In the genomic region with DNA sequence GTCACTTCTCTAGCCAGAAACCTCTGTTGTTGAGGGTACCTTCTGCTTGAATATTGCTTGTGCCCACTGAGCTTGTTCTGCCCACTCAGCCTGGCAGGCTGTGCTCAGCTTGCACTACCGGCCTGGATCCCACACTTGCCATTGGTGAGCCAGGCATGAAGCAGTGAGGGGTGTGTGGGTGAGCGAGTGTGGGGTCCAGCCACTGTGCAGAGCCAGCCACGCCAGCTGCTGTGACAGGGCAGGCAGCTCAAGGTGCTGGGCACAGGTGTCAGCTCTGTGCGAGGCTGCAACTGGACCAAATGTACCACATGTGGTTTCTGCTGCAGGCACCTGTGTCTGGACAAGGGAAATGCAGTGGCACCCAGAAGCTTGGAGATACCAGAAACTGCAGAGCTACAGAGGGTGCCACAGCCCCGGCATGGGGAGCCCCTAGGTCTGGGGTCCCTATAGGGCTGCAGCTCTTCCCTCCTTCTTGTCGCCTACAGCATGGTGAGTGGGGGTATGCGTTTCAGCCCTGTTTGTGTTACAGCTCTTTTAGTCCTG, we compare ENCODE assay signal across 17 cellular contexts.
A peak's percentile ranks its signal among the peaks of the same experiment; 100 is the strongest.
DNase-seq lines count a peak whose midpoint lies in the region; ATAC-seq and TF ChIP-seq lines count a peak whose summit lies in the region.
"Had no signal": no experiment of that assay in that cellular context is flagged by ENCODE, and none has a peak within 500 bp of the region (broad histone marks: within the 10 kb centered on the region; RNA-seq: fewer than 3 reads in every experiment).

No MANE protein-coding gene starts in this region.

- H3K27me3 Mint-ChIP-seq in stimulated activated naive CD8-positive, alpha-beta T cell treated with anti-CD3 and anti-CD28 coated beads, Interleukin-15, amount 100 ng/mL, for 72 hours: no peaks in the 10 kb centered on the region
- peaks cover 0 to 11% (median 6%) of the 10 kb centered on the region in 5 donors for H3K27me3 Mint-ChIP-seq in naive thymus-derived CD4-positive, alpha-beta T cell
- H3K27me3 Mint-ChIP-seq: CD4-positive, alpha-beta T cell had no signal

- no peaks in the 10 kb centered on the region for H3K36me3 ChIP-seq in naive thymus-derived CD4-positive, alpha-beta T cell (ENCODE audit: control insufficient read depth in 2 of 3, insufficient read depth in 3 of 3, low read length in 3 of 3)
- H3K36me3 ChIP-seq in trophoblast cell (ENCODE audit: control insufficient read depth in 1 of 2, insufficient read depth in 2 of 2, low read length in 2 of 2) (no peaks in the 10 kb centered on the region), upper lobe of right lung (no peaks in the 10 kb centered on the region), stomach (no peaks in the 10 kb centered on the region)

- no peak overlapping the region for H3K14ac ChIP-seq in trophoblast cell (ENCODE audit: low read length)

- intact Hi-C loops in naive thymus-derived CD4-positive, alpha-beta T cell (cut with micrococcal nuclease): no loop called here
- intact Hi-C loops in upper lobe of right lung (cut with DNase I) (no loop called here), stomach (cut with DNase I; ENCODE audit: low total_unique reads) (no loop called here)

- WGBS in trophoblast cell (ENCODE audit: extremely low coverage, insufficient coverage, insufficient read length): no CpG with 5 or more reads among the region's 7 CpGs
- WGBS in stomach, 5 donors: 91 to 98% (median 93%) methylated on average over 5 to 7 of the region's 7 CpGs

- H2BK120ac ChIP-seq in trophoblast cell (ENCODE audit: insufficient read depth, low read length, poor library complexity): no peak overlapping the region

- H2AK5ac ChIP-seq in trophoblast cell (ENCODE audit: low read length): no peak overlapping the region

- H3K27me3 ChIP-seq in naive thymus-derived CD4-positive, alpha-beta T cell (ENCODE audit: control insufficient read depth in 2 of 2, insufficient read depth in 2 of 2, low read length in 2 of 2): no peaks in the 10 kb centered on the region
- H3K27me3 ChIP-seq in trophoblast cell (ENCODE audit: insufficient read depth, low read length) (no peaks in the 10 kb centered on the region), upper lobe of right lung (no peaks in the 10 kb centered on the region), stomach (no peaks in the 10 kb centered on the region)

- no peak overlapping the region for H3K9ac ChIP-seq in trophoblast cell (ENCODE audit: low read length)
- H3K9ac ChIP-seq: GM23248 had no signal

- H2BK5ac ChIP-seq in trophoblast cell (ENCODE audit: low read depth, low read length, poor library complexity): no peak overlapping the region

- TF ChIP-seq POLR2A in stomach (IDR thresholded peaks at IDR 0.05): no peak

- H3K36me3 Mint-ChIP-seq in naive thymus-derived CD4-positive, alpha-beta T cell: no peaks in the 10 kb centered on the region

- TF ChIP-seq CTCF in upper lobe of right lung (IDR thresholded peaks at IDR 0.05) (no peak), stomach (IDR thresholded peaks at IDR 0.05) (no peak)

- no peak overlapping the region for H4K8ac ChIP-seq in trophoblast cell (ENCODE audit: low read depth, low read length)

- peak overlapping the region; percentile 25 for H3K23ac ChIP-seq in trophoblast cell (ENCODE audit: low read length)

- H3K79me1 ChIP-seq in trophoblast cell (ENCODE audit: low read length): no peaks in the 10 kb centered on the region

- no peak overlapping the region for H2BK12ac ChIP-seq in trophoblast cell (ENCODE audit: low read length)

- ATAC-seq in stimulated activated naive CD8-positive, alpha-beta T cell treated with anti-CD3 and anti-CD28 coated beads, Interleukin-15, amount 100 ng/mL, for 72 hours: peak; percentile 31
- no peak for ATAC-seq in stimulated activated naive CD8-positive, alpha-beta T cell treated with anti-CD3 and anti-CD28 coated beads, Interleukin-15, Interleukin-2, amounts not matched to agents 100 U/mL and 50 U/mL, for 24 hours
- ATAC-seq in naive thymus-derived CD4-positive, alpha-beta T cell: peak; percentile 16
- ATAC-seq in upper lobe of right lung: peak; percentile 31
- ATAC-seq: A549 had no signal

- H3K4me3 Mint-ChIP-seq in stimulated activated naive CD8-positive, alpha-beta T cell treated with anti-CD3 and anti-CD28 coated beads, Interleukin-15, amount 100 ng/mL, for 72 hours: no peak overlapping the region
- no peak overlapping the region for H3K4me3 Mint-ChIP-seq in naive thymus-derived CD4-positive, alpha-beta T cell
- H3K4me3 Mint-ChIP-seq: CD4-positive, alpha-beta T cell had no signal

- no peak overlapping the region for H3K4me3 ChIP-seq in naive thymus-derived CD4-positive, alpha-beta T cell (ENCODE audit: low read length)
- H3K4me3 ChIP-seq in trophoblast cell (ENCODE audit: low read depth, low read length) (no peak overlapping the region), upper lobe of right lung (no peak overlapping the region), stomach (no peak overlapping the region)
- H3K4me3 ChIP-seq: A549, GM23248 had no signal

- POLR2A ChIA-PET in naive thymus-derived CD4-positive, alpha-beta T cell (lab: Charles Lee): no interaction called here

- no peak overlapping the region for H3K27ac Mint-ChIP-seq in stimulated activated naive CD8-positive, alpha-beta T cell treated with anti-CD3 and anti-CD28 coated beads, Interleukin-15, amount 100 ng/mL, for 72 hours
- no peak overlapping the region for H3K27ac Mint-ChIP-seq in naive thymus-derived CD4-positive, alpha-beta T cell
- H3K27ac Mint-ChIP-seq: CD4-positive, alpha-beta T cell had no signal

- DNase-seq in stimulated activated naive CD8-positive, alpha-beta T cell treated with anti-CD3 and anti-CD28 coated beads, Interleukin-15, amount 100 ng/mL, for 72 hours: no peak
- DNase-seq in stimulated activated naive CD8-positive, alpha-beta T cell treated with anti-CD3 and anti-CD28 coated beads, Interleukin-15, Interleukin-2, amounts not matched to agents 100 U/mL and 50 U/mL, for 24 hours: no peak
- no peak for DNase-seq in naive thymus-derived CD4-positive, alpha-beta T cell
- DNase-seq in trophoblast cell: no peak
- DNase-seq in upper lobe of right lung: no peak
- no peak for DNase-seq in HUDEP-2 (lab: John Stamatoyannopoulos, UW; ENCODE audit: unreplicated experiment in 76 of 76)
- no peak for DNase-seq in stomach
- no peak for DNase-seq in stimulated activated CD4-positive, alpha-beta T cell treated with anti-CD3 and anti-CD28 coated beads, Interleukin-2, amount 100 ng/mL, for 24 hours
- DNase-seq: AML-193; Caco-2; CD4-positive, alpha-beta T cell; GM23248; HCEC 1CT had no signal

- CTCF ChIA-PET in naive thymus-derived CD4-positive, alpha-beta T cell (lab: Charles Lee): no interaction called here

- no peak overlapping the region for H4K91ac ChIP-seq in trophoblast cell (ENCODE audit: low read depth, low read length)

- H4K12ac ChIP-seq in trophoblast cell (ENCODE audit: low read depth, low read length): no peak overlapping the region

- H3K4ac ChIP-seq in trophoblast cell (ENCODE audit: low read depth, low read length): no peak overlapping the region

- no peaks in the 10 kb centered on the region for H3K4me1 ChIP-seq in naive thymus-derived CD4-positive, alpha-beta T cell (ENCODE audit: control insufficient read depth in 2 of 2, insufficient read depth in 2 of 2, low read length in 2 of 2)
- H3K4me1 ChIP-seq in trophoblast cell (ENCODE audit: control insufficient read depth in 1 of 2, insufficient read depth in 2 of 2, low read length in 2 of 2) (no peaks in the 10 kb centered on the region), upper lobe of right lung (no peaks in the 10 kb centered on the region), stomach (no peaks in the 10 kb centered on the region)
- H3K4me1 ChIP-seq: A549, Caco-2 had no signal

- no peak overlapping the region for H3K4me2 ChIP-seq in trophoblast cell (ENCODE audit: low read length)
- H3K4me2 ChIP-seq: A549 had no signal

- no peaks in the 10 kb centered on the region for H3K4me1 Mint-ChIP-seq in stimulated activated naive CD8-positive, alpha-beta T cell treated with anti-CD3 and anti-CD28 coated beads, Interleukin-15, amount 100 ng/mL, for 72 hours
- peaks cover 0 to under 1% (median 0%) of the 10 kb centered on the region in 7 donors for H3K4me1 Mint-ChIP-seq in naive thymus-derived CD4-positive, alpha-beta T cell

- no peak overlapping the region for H3K18ac ChIP-seq in trophoblast cell (ENCODE audit: low read length)

- H3K9me3 ChIP-seq in naive thymus-derived CD4-positive, alpha-beta T cell (ENCODE audit: control insufficient read depth in 2 of 3, low read length in 3 of 3): no peaks in the 10 kb centered on the region
- no peaks in the 10 kb centered on the region for H3K9me3 ChIP-seq in trophoblast cell (ENCODE audit: insufficient read depth, low read depth, low read length)
- no peaks in the 10 kb centered on the region for H3K9me3 ChIP-seq in upper lobe of right lung
- no peaks in the 10 kb centered on the region for H3K9me3 ChIP-seq in stomach
- H3K9me3 ChIP-seq: A549, Caco-2 had no signal

- TF ChIP-seq EP300 in stomach (IDR thresholded peaks at IDR 0.05): no peak

- no peaks in the 10 kb centered on the region for H3K9me3 Mint-ChIP-seq in stimulated activated naive CD8-positive, alpha-beta T cell treated with anti-CD3 and anti-CD28 coated beads, Interleukin-15, amount 100 ng/mL, for 72 hours
- peaks cover 0 to 3% (median 0%) of the 10 kb centered on the region in 11 donors for H3K9me3 Mint-ChIP-seq in naive thymus-derived CD4-positive, alpha-beta T cell
- H3K9me3 Mint-ChIP-seq: CD4-positive, alpha-beta T cell had no signal

- no peak overlapping the region for H2AFZ ChIP-seq in trophoblast cell (ENCODE audit: insufficient read depth, low read length, poor library complexity)
- H2AFZ ChIP-seq: GM23248 had no signal

- no peak overlapping the region for H3K27ac ChIP-seq in naive thymus-derived CD4-positive, alpha-beta T cell (ENCODE audit: low read depth, low read length)
- H3K27ac ChIP-seq in trophoblast cell (ENCODE audit: low read depth, low read length) (no peak overlapping the region), upper lobe of right lung (no peak overlapping the region), stomach (no peak overlapping the region)
- H3K27ac ChIP-seq: 22Rv1, A549, C4-2B, GM23248, HL-60 had no signal

- no peaks in the 10 kb centered on the region for H3K79me2 ChIP-seq in trophoblast cell (ENCODE audit: control insufficient read depth, insufficient read depth, low read length, poor library complexity)
